Comparison of ENCODE assay signal across 1 cellular context in genomic region chr3:15899438-15899837, GRCh38.
TF ChIP-seq lines count a peak whose summit lies in the region.

No MANE protein-coding gene starts in this region.

TF ChIP-seq in K562, 482 proteins besides CTCF, POLR2A, EP300 and RAD21 (continued from another document and continues in another):
- TF ChIP-seq RERE (CRISPR knock-in tag; IDR thresholded peaks at IDR 0.05; ENCODE audit: borderline replicate concordance) (no peak), ID3 (CRISPR knock-in tag; IDR thresholded peaks at IDR 0.05) (peak; percentile 30; the same call in 1 of the 2 replicates), ID3 (tag; IDR thresholded peaks at IDR 0.05) (no peak), ELK3 (CRISPR knock-in tag; IDR thresholded peaks at IDR 0.05) (no peak), MXD1 (CRISPR knock-in tag; IDR thresholded peaks at IDR 0.05; ENCODE audit: borderline replicate concordance, poor library complexity, severe bottlenecking) (no peak), NFIC (IDR thresholded peaks at IDR 0.05) (no peak), THRA (IDR thresholded peaks at IDR 0.05) (no peak), ATF3 (IDR thresholded peaks at IDR 0.05) (peak; percentile 53; the same call in 1 of the 2 replicates), ATF3 (CRISPR knock-in tag; conservative IDR thresholded peaks at IDR 0.05) (no peak), NEUROD1 (IDR thresholded peaks at IDR 0.05; ENCODE audit: borderline replicate concordance, low read depth, low read length, partially characterized antibody) (no peak), ZBTB43 (CRISPR knock-in tag; IDR thresholded peaks at IDR 0.05) (no peak), RFX7 (CRISPR knock-in tag; IDR thresholded peaks at IDR 0.05) (no peak), PATZ1 (CRISPR knock-in tag; IDR thresholded peaks at IDR 0.05; ENCODE audit: borderline replicate concordance) (no peak), NFIX (CRISPR knock-in tag; IDR thresholded peaks at IDR 0.05; ENCODE audit: low read depth) (no peak), SMAD4 (CRISPR knock-in tag; conservative IDR thresholded peaks at IDR 0.05) (no peak), HINFP (tag; conservative IDR thresholded peaks at IDR 0.05; ENCODE audit: low read depth) (no peak), ZNF121 (CRISPR knock-in tag; conservative IDR thresholded peaks at IDR 0.05) (no peak), SNRNP70 (optimal IDR thresholded peaks at IDR 0.05; ENCODE audit: low read depth, low read length) (no peak), SMC3 (conservative IDR thresholded peaks at IDR 0.05; ENCODE audit: insufficient read depth, low read depth, low read length) (no peak), TCF3 (CRISPR knock-in tag; IDR thresholded peaks at IDR 0.05) (no peak), HDAC8 (tag; IDR thresholded peaks at IDR 0.05) (no peak), KAT8 (IDR thresholded peaks at IDR 0.05; ENCODE audit: low read depth) (no peak), CBX1 (IDR thresholded peaks at IDR 0.05; ENCODE audit: low read depth) (no peak), CEBPZ (IDR thresholded peaks at IDR 0.05; ENCODE audit: borderline replicate concordance, low read depth, low read length) (no peak), TAF15 (IDR thresholded peaks at IDR 0.05; ENCODE audit: low read depth, low read length) (no peak), NFYB (IDR thresholded peaks at IDR 0.05; ENCODE audit: extremely low read depth, insufficient read length) (peak; percentile 63), SP2 (IDR thresholded peaks at IDR 0.05; ENCODE audit: extremely low read depth, low read depth, low read length, poor library complexity, severe bottlenecking) (no peak), USF2 (CRISPR knock-in tag; IDR thresholded peaks at IDR 0.05) (peak; percentile 90), ZNF140 (CRISPR knock-in tag; IDR thresholded peaks at IDR 0.05) (no peak), JUN (IDR thresholded peaks at IDR 0.05; ENCODE audit: borderline replicate concordance, low read depth, low read length) (no peak), JUN (CRISPR knock-in tag; IDR thresholded peaks at IDR 0.05; ENCODE audit: borderline replicate concordance) (no peak), PRDM10 (IDR thresholded peaks at IDR 0.05; ENCODE audit: partially characterized antibody) (peak; percentile 12), ATF7 (IDR thresholded peaks at IDR 0.05) (no peak)
